Comparison of ENCODE assay signal across 8 cellular contexts in the genomic region with DNA sequence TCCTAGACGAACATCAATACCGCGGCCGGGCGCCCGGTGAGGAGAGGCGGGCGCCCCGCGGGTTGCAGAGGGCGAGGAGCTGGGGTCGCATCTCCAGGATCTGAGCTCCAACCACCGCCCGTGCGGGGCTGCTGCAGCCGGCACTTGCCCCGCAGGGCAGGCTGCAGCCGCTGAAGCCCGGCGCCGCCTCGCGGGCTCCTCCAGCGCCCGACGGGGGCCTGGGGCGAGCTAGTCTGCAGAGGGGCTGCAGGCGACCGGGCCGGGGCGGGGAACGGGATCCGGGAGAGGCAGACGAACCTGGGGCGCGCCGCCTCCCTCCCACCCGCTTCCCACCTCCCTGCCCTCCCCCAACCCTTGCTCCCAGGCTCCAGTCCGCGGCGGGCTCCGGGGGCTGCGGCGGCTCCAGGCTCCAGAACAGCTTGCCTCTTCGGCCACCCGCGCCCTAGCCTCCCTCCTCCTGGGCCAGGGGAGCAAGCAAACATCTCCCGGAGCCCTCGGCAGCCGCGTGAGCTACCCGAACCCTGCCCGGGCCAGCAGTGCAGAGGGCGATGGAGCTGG. TPM values are rescaled to one million over a fixed set of nuclear protein-coding genes. Genes with fewer than 3 reads are reported as not detected.
DNase-seq lines count a peak whose midpoint lies in the region; ATAC-seq and TF ChIP-seq lines count a peak whose summit lies in the region.

No MANE protein-coding gene starts in this region.

- no peaks in the 10 kb centered on the region for H3K9me2 ChIP-seq in SK-N-SH
- H3K9me2 ChIP-seq in PC-9 (ENCODE audit: insufficient read depth): no peaks in the 10 kb centered on the region

- H3K4me3 Mint-ChIP-seq in glutamatergic neuron (ENCODE audit: unreplicated experiment) (peak overlapping the region; percentile 95), progenitor cell of endocrine pancreas (ENCODE audit: low read depth) (peak overlapping the region; percentile 90)

- H3K4me2 ChIP-seq in SK-N-SH: peak overlapping the region; percentile 99
- no peak overlapping the region for H3K4me2 ChIP-seq in PC-9

- H3K27me3 Mint-ChIP-seq in glutamatergic neuron (ENCODE audit: unreplicated experiment) (peaks cover 18% of the 10 kb centered on the region), progenitor cell of endocrine pancreas (peaks cover 22% of the 10 kb centered on the region)

- TF ChIP-seq EP300 in SK-N-SH (IDR thresholded peaks at IDR 0.05; ENCODE audit: borderline replicate concordance in 1 of 2, low read depth in 1 of 2, low read length in 1 of 2): no peak

- H3K9ac ChIP-seq in SK-N-SH: peak overlapping the region; percentile 86

- WGBS in SK-N-SH (ENCODE audit: low lambda C conversion rate): 0% methylated on average over 2 of the region's 54 CpGs

- TF ChIP-seq RAD21 in SK-N-SH (IDR thresholded peaks at IDR 0.05; ENCODE audit: low read length): 0 out of 2 replicates have a peak, but pooled peaks have one; percentile 11

- H4K20me1 ChIP-seq in SK-N-SH (ENCODE audit: insufficient read depth): no peaks in the 10 kb centered on the region; the same call in 1 of the 2 replicates
- H4K20me1 ChIP-seq in PC-9 (ENCODE audit: insufficient read depth): no peaks in the 10 kb centered on the region

- CTCF ChIA-PET in SK-N-SH (lab: Yijun Ruan, JAX) (interaction anchor here (0.6 to 3.8 kb wide), 42 partner anchors 7 to 1811 kb away, joined by 3 to 21 read pairs (median 4); no protein-coding TSS in a partner anchor), PC-9 (lab: Charles Lee) (interaction anchor here (1.1 kb wide), 1 partner anchor 39 kb away, joined by 14 read pairs; no protein-coding TSS in a partner anchor)

- H3K36me3 Mint-ChIP-seq in glutamatergic neuron (ENCODE audit: unreplicated experiment) (no peaks in the 10 kb centered on the region), progenitor cell of endocrine pancreas (ENCODE audit: insufficient read depth) (no peaks in the 10 kb centered on the region)

- H3F3A ChIP-seq in SK-N-SH (replicated peaks; ENCODE audit: insufficient read depth): peaks cover 16% of the 10 kb centered on the region
- no peaks in the 10 kb centered on the region for H3F3A ChIP-seq in PC-9 (ENCODE audit: insufficient read depth, low read depth)

- no TSS peak for BruUV-seq in PC-9 (replicated peaks; lab: Mats Ljungman, UMichigan)

- H2AFZ ChIP-seq in SK-N-SH (ENCODE audit: low read depth) (peak overlapping the region; percentile 86), PC-9 (no peak overlapping the region)

- POLR2A ChIA-PET in SK-N-SH (lab: Yijun Ruan, JAX) (interaction anchor here (0.5 to 1.3 kb wide), 4 partner anchors 23 to 404 kb away, joined by 3 to 4 read pairs (median 3); no protein-coding TSS in a partner anchor), PC-9 (lab: Charles Lee; ENCODE audit: unreplicated experiment) (no interaction called here)

- H3K4me1 Mint-ChIP-seq in glutamatergic neuron (ENCODE audit: low read depth, unreplicated experiment): peaks cover 16% of the 10 kb centered on the region
- peaks cover 35% of the 10 kb centered on the region for H3K4me1 Mint-ChIP-seq in progenitor cell of endocrine pancreas (ENCODE audit: low read depth)

- H3K36me3 ChIP-seq in SK-N-SH (replicated peaks in 1 of 2; ENCODE audit: control insufficient read depth in 1 of 2, insufficient read depth in 2 of 2, low read length in 1 of 2) (no peaks in the 10 kb centered on the region), PC-9 (ENCODE audit: low read depth) (no peaks in the 10 kb centered on the region)

- H3K9me3 ChIP-seq in SK-N-SH (no peaks in the 10 kb centered on the region), PC-9 (ENCODE audit: insufficient read depth, low read depth) (no peaks in the 10 kb centered on the region)

- ATAC-seq in GM18505 (IDR thresholded peaks at IDR 0.05; ENCODE audit: unreplicated experiment): peak; percentile 11
- no peak for ATAC-seq in GM21576 (IDR thresholded peaks at IDR 0.05; ENCODE audit: unreplicated experiment)

- DNase-seq in SK-N-SH: peak; percentile 76
- peak; percentile 80 for DNase-seq in glutamatergic neuron
- DNase-seq in progenitor cell of endocrine pancreas (ENCODE audit: low spot score, unreplicated experiment): peak; percentile 45
- no peak for DNase-seq in NOMO-1 (lab: John Stamatoyannopoulos, UW; ENCODE audit: unreplicated experiment in 2 of 2)
- no peak for DNase-seq in activated naive CD4-positive, alpha-beta T cell treated with Interleukin-2 at 50 U/mL for 16 hours
- no peak for DNase-seq in PC-9

- TF ChIP-seq CTCF in SK-N-SH (IDR thresholded peaks at IDR 0.05): no peak
- no peak for TF ChIP-seq CTCF in glutamatergic neuron (IDR thresholded peaks at IDR 0.05; ENCODE audit: partially characterized antibody, unreplicated experiment)
- peak; percentile 26 for TF ChIP-seq CTCF in progenitor cell of endocrine pancreas (IDR thresholded peaks at IDR 0.05; ENCODE audit: unreplicated experiment)
- TF ChIP-seq CTCF in PC-9 (conservative IDR thresholded peaks at IDR 0.05): no peak

- H3K9me3 Mint-ChIP-seq in glutamatergic neuron (ENCODE audit: unreplicated experiment) (peaks cover 18% of the 10 kb centered on the region), progenitor cell of endocrine pancreas (ENCODE audit: low read depth) (no peaks in the 10 kb centered on the region)

- H3K27ac Mint-ChIP-seq in glutamatergic neuron (ENCODE audit: unreplicated experiment) (peak overlapping the region; percentile 91), progenitor cell of endocrine pancreas (peak overlapping the region; percentile 96)

- intact Hi-C loops in PC-9 (cut with micrococcal nuclease; ENCODE audit: unreplicated experiment): no loop called here

- H3K27me3 ChIP-seq in SK-N-SH (ENCODE audit: insufficient read depth): no peaks in the 10 kb centered on the region
- H3K27me3 ChIP-seq in PC-9 (ENCODE audit: insufficient read depth, low read depth): peaks cover 59% of the 10 kb centered on the region

- TF ChIP-seq POLR2A in GM18505 (IDR thresholded peaks at IDR 0.05; ENCODE audit: borderline replicate concordance, extremely low read depth, insufficient read depth, insufficient read length): no peak

- H3K4me3 ChIP-seq in SK-N-SH (ENCODE audit: low read depth in 2 of 2, low read length in 1 of 2) (peak overlapping the region; percentile 91 to 92), PC-9 (no peak overlapping the region)

- peaks cover 56% of the 10 kb centered on the region for H3K79me2 ChIP-seq in SK-N-SH (ENCODE audit: insufficient read depth)
- H3K79me2 ChIP-seq in PC-9 (ENCODE audit: low read depth): no peaks in the 10 kb centered on the region

- peak overlapping the region; percentile 76 to 91 for H3K27ac ChIP-seq in SK-N-SH (ENCODE audit: low read depth in 2 of 2, low read length in 1 of 2)
- no peak overlapping the region for H3K27ac ChIP-seq in PC-9

- H3K4me1 ChIP-seq in SK-N-SH (ENCODE audit: control insufficient read depth in 1 of 2, insufficient read depth in 2 of 2, low read depth in 1 of 2, low read length in 1 of 2) (peaks cover 9 to 22% of the 10 kb centered on the region in 2 experiments; a peak in 2 of 4 replicates), PC-9 (replicated peaks; ENCODE audit: insufficient read depth) (no peaks in the 10 kb centered on the region)

TF ChIP-seq in SK-N-SH, 30 proteins besides CTCF, POLR2A, EP300 and RAD21:
- TF ChIP-seq TAF1 (IDR thresholded peaks at IDR 0.05; ENCODE audit: borderline replicate concordance, low read depth, low read length) (peak; percentile 11; the same call in 1 of the 2 replicates), TEAD4 (IDR thresholded peaks at IDR 0.05; ENCODE audit: borderline replicate concordance, insufficient read depth) (no peak), FOSL2 (IDR thresholded peaks at IDR 0.05; ENCODE audit: borderline replicate concordance, low read depth) (no peak), MXI1 (IDR thresholded peaks at IDR 0.05; ENCODE audit: low read depth, low read length) (0 out of 2 replicates have a peak, but pooled peaks have one; percentile 20)

RNA-seq across cellular contexts. Expression of gene TENM4, which starts 0.9 kb away (rescaled TPM):
- polyA plus RNA-seq in SK-N-SH (2012; rRNA removed): 6.0 and 16.7 TPM in 2 replicates
- 6.6 and 14.2 TPM in 2 replicates for polyA plus RNA-seq in SK-N-SH (2012; cell fraction: cytosol; rRNA removed)
- polyA plus RNA-seq in SK-N-SH (2012; cell fraction: nucleus; rRNA removed): 16.8 and 18.6 TPM in 2 replicates
- 50.7 TPM for total RNA-seq in glutamatergic neuron (ENCODE audit: unreplicated experiment)
- total RNA-seq in progenitor cell of endocrine pancreas: 105 and 117 TPM in 2 replicates
- total RNA-seq in PC-9 (2021): 0.25 TPM in 1 of 2 replicates, not detected in the other

Comparison
In these comparisons a context has a peak if more than half of its experiments do, and no peak if none do; other contexts are left out.
1. DNase-seq: peak in SK-N-SH (single experiment), glutamatergic neuron (single experiment) and progenitor cell of endocrine pancreas (single experiment); none in NOMO-1 (0 of 2), activated naive CD4-positive, alpha-beta T cell treated with Interleukin-2 at 50 U/mL for 16 hours (single experiment) and PC-9 (0 of 2).
2. RNA of gene TENM4, which starts 0.9 kb away (total RNA-seq): 105 to 117 TPM in progenitor cell of endocrine pancreas and 50.7 TPM in glutamatergic neuron (single experiment); 0.25 TPM in PC-9; every median in the first group is over 10 times any median in the second.